Comparison of ENCODE assay signal across 9 cellular contexts in the genomic region with DNA sequence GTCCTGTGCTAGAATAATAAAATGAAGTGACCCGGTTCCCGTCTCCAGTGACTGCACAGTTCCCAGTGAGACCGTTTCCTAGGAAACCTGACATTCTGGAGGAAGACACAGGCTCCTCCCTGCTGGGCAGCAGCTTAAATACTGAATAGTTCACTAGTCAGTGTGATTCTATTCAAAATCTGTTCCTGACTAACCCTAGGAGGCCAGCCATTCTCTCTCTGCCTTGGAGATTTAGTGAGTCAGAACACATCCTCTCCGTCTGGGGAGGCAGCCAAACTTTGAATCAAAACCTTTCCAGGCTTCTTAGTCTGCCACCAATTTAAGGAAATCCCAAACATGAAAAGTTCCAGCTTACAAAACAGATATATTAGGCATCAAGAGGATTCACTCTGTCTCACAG. TPM values are rescaled to one million over a fixed set of nuclear protein-coding genes. Genes with fewer than 3 reads are reported as not detected.
A peak's percentile ranks its signal among the peaks of the same experiment; 100 is the strongest.
DNase-seq lines count a peak whose midpoint lies in the region; ATAC-seq and TF ChIP-seq lines count a peak whose summit lies in the region.
"Had no signal": no experiment of that assay in that cellular context is flagged by ENCODE, and none has a peak within 500 bp of the region (broad histone marks: within the 10 kb centered on the region; RNA-seq: fewer than 3 reads in every experiment).

No MANE protein-coding gene starts in this region.

- DNase-seq in AG20443 (ENCODE audit: low spot score) (peak; percentile 89), NCI-H345 (lab: John Stamatoyannopoulos, UW) (peak; percentile 40), endothelial cell (ENCODE audit: low spot score) (peak; percentile 15), midbrain (lab: John Stamatoyannopoulos, UW) (peak; percentile 79), HUDEP-2 (lab: John Stamatoyannopoulos, UW; ENCODE audit: unreplicated experiment in 76 of 76) (no peak), activated gamma-delta T cell treated with Interleukin-2 at 50 U/mL for 16 hours (no peak)
- DNase-seq in activated CD8-positive, alpha-beta memory T cell treated with anti-CD3 and anti-CD28 coated beads for 24 hours: no peak

- ATAC-seq in HG02852 (IDR thresholded peaks at IDR 0.05; ENCODE audit: unreplicated experiment): no peak

- no peaks in the 10 kb centered on the region for H3K9me3 Mint-ChIP-seq in endothelial cell (ENCODE audit: unreplicated experiment)
- H3K9me3 Mint-ChIP-seq: dendritic cell treated with granulocyte-macrophage colony-stimulating factor and Interleukin-4, amounts not matched to agents 40 ng/mL and 50 ng/mL, for 4 days had no signal

- no peak overlapping the region for H3K4me3 Mint-ChIP-seq in endothelial cell (ENCODE audit: unreplicated experiment)
- H3K4me3 Mint-ChIP-seq: dendritic cell treated with granulocyte-macrophage colony-stimulating factor and Interleukin-4, amounts not matched to agents 40 ng/mL and 50 ng/mL, for 4 days had no signal

- no peak for TF ChIP-seq CTCF in endothelial cell (IDR thresholded peaks at IDR 0.05; ENCODE audit: unreplicated experiment)

- peak overlapping the region; percentile 90 for H3K27ac Mint-ChIP-seq in endothelial cell (ENCODE audit: unreplicated experiment)
- H3K27ac Mint-ChIP-seq: dendritic cell treated with granulocyte-macrophage colony-stimulating factor and Interleukin-4, amounts not matched to agents 40 ng/mL and 50 ng/mL, for 4 days had no signal

- peaks cover 12% of the 10 kb centered on the region for H3K4me1 Mint-ChIP-seq in endothelial cell (ENCODE audit: unreplicated experiment)

- H3K27me3 Mint-ChIP-seq in endothelial cell (ENCODE audit: unreplicated experiment): peaks cover 3% of the 10 kb centered on the region
- H3K27me3 Mint-ChIP-seq: dendritic cell treated with granulocyte-macrophage colony-stimulating factor and Interleukin-4, amounts not matched to agents 40 ng/mL and 50 ng/mL, for 4 days had no signal

- no peaks in the 10 kb centered on the region for H3K36me3 Mint-ChIP-seq in endothelial cell (ENCODE audit: low read depth, unreplicated experiment)

RNA-seq across cellular contexts. Expression of a gene that starts 11.2 kb away (rescaled TPM):
- total RNA-seq in endothelial cell (ENCODE audit: unreplicated experiment): 11.4 TPM

RNA-seq across cellular contexts. Expression of a gene that starts 11.3 kb away (rescaled TPM):
- 1,456 TPM for total RNA-seq in endothelial cell (ENCODE audit: unreplicated experiment)

Comparison
In these comparisons a context has a peak if more than half of its experiments do, and no peak if none do; other contexts are left out.
1. DNase-seq: peak in AG20443 (single experiment), NCI-H345 (single experiment), endothelial cell (single experiment) and midbrain (single experiment); none in activated CD8-positive, alpha-beta memory T cell treated with anti-CD3 and anti-CD28 coated beads for 24 hours (single experiment), HUDEP-2 (0 of 76) and activated gamma-delta T cell treated with Interleukin-2 at 50 U/mL for 16 hours (single experiment).